In genomic region chr2:64852771-64853241, GRCh38 we compare ENCODE assay signal across 2 cellular contexts.
TF ChIP-seq lines count a peak whose summit lies in the region.

No MANE protein-coding gene starts in this region.

TF ChIP-seq in HepG2, 621 proteins besides CTCF, POLR2A, EP300 and RAD21:
- TF ChIP-seq ZFP82 (CRISPR knock-in tag; IDR thresholded peaks at IDR 0.05; ENCODE audit: borderline replicate concordance) (no peak), NR2F6 (IDR thresholded peaks at IDR 0.05) (no peak), NR2F6 (CRISPR knock-in tag; IDR thresholded peaks at IDR 0.05) (no peak), HDAC1 (CRISPR knock-in tag; IDR thresholded peaks at IDR 0.05) (no peak), DMAP1 (CRISPR knock-in tag; IDR thresholded peaks at IDR 0.05) (no peak), ZGPAT (CRISPR knock-in tag; IDR thresholded peaks at IDR 0.05) (no peak), SNAPC4 (CRISPR knock-in tag; IDR thresholded peaks at IDR 0.05) (no peak), RARG (CRISPR knock-in tag; IDR thresholded peaks at IDR 0.05; ENCODE audit: low read depth) (no peak), RFXAP (CRISPR knock-in tag; IDR thresholded peaks at IDR 0.05; ENCODE audit: borderline replicate concordance) (no peak), ZNF20 (CRISPR knock-in tag; IDR thresholded peaks at IDR 0.05) (no peak), TBP (CRISPR knock-in tag; IDR thresholded peaks at IDR 0.05) (no peak), RXRB (CRISPR knock-in tag; IDR thresholded peaks at IDR 0.05; ENCODE audit: borderline replicate concordance) (no peak), CERS6 (CRISPR knock-in tag; IDR thresholded peaks at IDR 0.05) (no peak), ZNF558 (CRISPR knock-in tag; IDR thresholded peaks at IDR 0.05; ENCODE audit: borderline replicate concordance) (no peak), SMARCC2 (IDR thresholded peaks at IDR 0.05) (no peak), CHD4 (IDR thresholded peaks at IDR 0.05; ENCODE audit: borderline replicate concordance, low read length) (no peak), HMG20A (CRISPR knock-in tag; IDR thresholded peaks at IDR 0.05; ENCODE audit: borderline replicate concordance) (no peak)

TF ChIP-seq in SK-N-SH, 30 proteins besides CTCF, POLR2A, EP300 and RAD21:
- TF ChIP-seq ZBTB33 (IDR thresholded peaks at IDR 0.05; ENCODE audit: borderline replicate concordance, low read depth) = no peak
- no peak for TF ChIP-seq USF1 (IDR thresholded peaks at IDR 0.05; ENCODE audit: borderline replicate concordance, low read depth)
- no peak for TF ChIP-seq GABPA (IDR thresholded peaks at IDR 0.05; ENCODE audit: low read depth)
- TF ChIP-seq TCF12 (IDR thresholded peaks at IDR 0.05) = no peak
- TF ChIP-seq USF2 (IDR thresholded peaks at IDR 0.05; ENCODE audit: borderline replicate concordance, low read depth, low read length) = no peak
- TF ChIP-seq GATA2 (CRISPR knock-in tag; IDR thresholded peaks at IDR 0.05) = no peak
- no peak for TF ChIP-seq SMC3 (IDR thresholded peaks at IDR 0.05; ENCODE audit: low read depth, low read length)
- no peak for TF ChIP-seq MEF2A (IDR thresholded peaks at IDR 0.05; ENCODE audit: borderline replicate concordance, low read depth)
- no peak for TF ChIP-seq EZH2phosphoT487 (IDR thresholded peaks at IDR 0.05; ENCODE audit: borderline replicate concordance, low read depth)
- no peak for TF ChIP-seq ELF1 (IDR thresholded peaks at IDR 0.05)
- TF ChIP-seq RCOR1 (IDR thresholded peaks at IDR 0.05; ENCODE audit: low read length) = no peak
- TF ChIP-seq MXI1 (IDR thresholded peaks at IDR 0.05; ENCODE audit: low read depth, low read length) = no peak
- TF ChIP-seq YY1 (IDR thresholded peaks at IDR 0.05; ENCODE audit: low read depth) = no peak
- no peak for TF ChIP-seq IRF3 (IDR thresholded peaks at IDR 0.05; ENCODE audit: low read depth, low read length)
- no peak for TF ChIP-seq TAF1 (IDR thresholded peaks at IDR 0.05; ENCODE audit: borderline replicate concordance, low read depth, low read length)
- no peak for TF ChIP-seq REST (IDR thresholded peaks at IDR 0.05; ENCODE audit: low read depth, low read length)
- no peak for TF ChIP-seq CHD2 (IDR thresholded peaks at IDR 0.05; ENCODE audit: low read length, partially characterized antibody)
- no peak for TF ChIP-seq FOSL2 (IDR thresholded peaks at IDR 0.05; ENCODE audit: borderline replicate concordance, low read depth)
- TF ChIP-seq NRF1 (IDR thresholded peaks at IDR 0.05; ENCODE audit: low read depth, low read length) = no peak
- no peak for TF ChIP-seq POLR2AphosphoS5 (IDR thresholded peaks at IDR 0.05; ENCODE audit: low read depth, low read length)
TF ChIP-seq in SK-N-SH: peak in this region for 0.
